ENCODE assay signal across 14 cellular contexts in genomic region chr1:55727010-55727409, GRCh38.
DNase-seq lines count a peak whose midpoint lies in the region; ATAC-seq and TF ChIP-seq lines count a peak whose summit lies in the region.
"Had no signal": no experiment of that assay in that cellular context is flagged by ENCODE, and none has a peak within 500 bp of the region (broad histone marks: within the 10 kb centered on the region; RNA-seq: fewer than 3 reads in every experiment).

No MANE protein-coding gene starts in this region.

- no peaks in the 10 kb centered on the region for H4K20me1 ChIP-seq in OCI-LY7 (ENCODE audit: insufficient read depth, low read length)

- H3K27me3 Mint-ChIP-seq in HFFc6 (ENCODE audit: insufficient read depth): no peaks in the 10 kb centered on the region
- H3K27me3 Mint-ChIP-seq: activated T-cell treated with anti-CD3 and anti-CD28 coated beads, Interleukin-2, amount 50 U/mL, for 24 hours had no signal

- no peaks in the 10 kb centered on the region for H3K79me2 ChIP-seq in OCI-LY7 (ENCODE audit: insufficient read depth, low read depth, low read length)

- intact Hi-C loops in upper lobe of right lung (cut with DNase I): no loop called here
- intact Hi-C loops in OCI-LY7 (cut with micrococcal nuclease; ENCODE audit: unreplicated experiment): no loop called here

- H3K4me3 ChIP-seq in fibroblast of the aortic adventitia (ENCODE audit: low read depth, low read length): no peak overlapping the region
- no peak overlapping the region for H3K4me3 ChIP-seq in upper lobe of right lung
- no peak overlapping the region for H3K4me3 ChIP-seq in OCI-LY7 (ENCODE audit: low read depth, low read length, poor library complexity, severe bottlenecking)
- H3K4me3 ChIP-seq: adrenal gland, thoracic aorta had no signal

- H2AFZ ChIP-seq in OCI-LY7 (ENCODE audit: low read length): no peak overlapping the region

- BruUV-seq in OCI-LY7 (replicated peaks; lab: Mats Ljungman, UMichigan): no TSS peak

- H3K27ac ChIP-seq in upper lobe of right lung: no peak overlapping the region
- H3K27ac ChIP-seq in OCI-LY7 (ENCODE audit: low read depth, low read length, poor library complexity, severe bottlenecking): no peak overlapping the region
- H3K27ac ChIP-seq: adrenal gland, neutrophil, thoracic aorta had no signal

- POLR2A ChIA-PET in OCI-LY7 (lab: Charles Lee): interaction anchor here (1.4 kb wide), 1 partner anchor 30 kb away, joined by 3 read pairs; no protein-coding TSS in a partner anchor

- no peaks in the 10 kb centered on the region for H3K27me3 ChIP-seq in upper lobe of right lung
- H3K27me3 ChIP-seq: adrenal gland, neutrophil had no signal

- TF ChIP-seq CTCF in HFFc6 (IDR thresholded peaks at IDR 0.05) (no peak), fibroblast of the aortic adventitia (IDR thresholded peaks at IDR 0.05; ENCODE audit: insufficient read depth, low read length) (no peak), upper lobe of right lung (IDR thresholded peaks at IDR 0.05) (no peak), OCI-LY7 (conservative IDR thresholded peaks at IDR 0.05; ENCODE audit: low read length) (no peak)

- ATAC-seq in SK-N-SH treated with all-trans-retinoic acid at 6 μM for 48 hours (peak; percentile 77), upper lobe of right lung (peak; percentile 43), GM18517 (IDR thresholded peaks at IDR 0.05; ENCODE audit: unreplicated experiment) (no peak), HG03196 (IDR thresholded peaks at IDR 0.05; ENCODE audit: unreplicated experiment) (no peak)

- no peaks in the 10 kb centered on the region for H3K9me3 ChIP-seq in upper lobe of right lung
- H3K9me3 ChIP-seq in OCI-LY7 (ENCODE audit: low read length): no peaks in the 10 kb centered on the region
- H3K9me3 ChIP-seq: adrenal gland, neutrophil, thoracic aorta had no signal

- CTCF ChIA-PET in OCI-LY7 (lab: Charles Lee; ENCODE audit: unreplicated experiment): no interaction called here

- no peaks in the 10 kb centered on the region for H3K4me1 ChIP-seq in upper lobe of right lung
- no peaks in the 10 kb centered on the region for H3K4me1 ChIP-seq in OCI-LY7 (ENCODE audit: insufficient read depth, low read length, poor library complexity, severe bottlenecking)
- H3K4me1 ChIP-seq: adrenal gland had no signal

- H3K9me3 Mint-ChIP-seq in HFFc6: no peaks in the 10 kb centered on the region
- H3K9me3 Mint-ChIP-seq: activated T-cell treated with anti-CD3 and anti-CD28 coated beads, Interleukin-2, amount 50 U/mL, for 24 hours had no signal

- H3K27ac Mint-ChIP-seq in HFFc6: peak overlapping the region; percentile 56
- H3K27ac Mint-ChIP-seq: activated T-cell treated with anti-CD3 and anti-CD28 coated beads, Interleukin-2, amount 50 U/mL, for 24 hours had no signal

- H3K36me3 ChIP-seq in upper lobe of right lung (no peaks in the 10 kb centered on the region), OCI-LY7 (ENCODE audit: insufficient read depth, low read length) (no peaks in the 10 kb centered on the region)
- H3K36me3 ChIP-seq: adrenal gland, neutrophil, thoracic aorta had no signal

- no peaks in the 10 kb centered on the region for H3K9me2 ChIP-seq in OCI-LY7 (ENCODE audit: insufficient read depth, low read length)

- peaks cover 7% of the 10 kb centered on the region; the same call in 1 of the 2 replicates for H3K36me3 Mint-ChIP-seq in HFFc6 (ENCODE audit: low read depth)

- H3K4me3 Mint-ChIP-seq in HFFc6: peak overlapping the region; percentile 43
- H3K4me3 Mint-ChIP-seq: activated T-cell treated with anti-CD3 and anti-CD28 coated beads, Interleukin-2, amount 50 U/mL, for 24 hours had no signal

- peaks cover 60% of the 10 kb centered on the region for H3K4me1 Mint-ChIP-seq in HFFc6 (ENCODE audit: low read depth)

- DNase-seq in HFFc6: peak; percentile 55
- peak; percentile 94 for DNase-seq in fibroblast of the aortic adventitia (ENCODE audit: low read depth)
- no peak for DNase-seq in upper lobe of right lung
- no peak for DNase-seq in OCI-LY7 (ENCODE audit: low spot score)
- DNase-seq: activated CD4-positive, alpha-beta T cell treated with anti-CD3 and anti-CD28 coated beads for 1 hour; activated T-cell treated with anti-CD3 and anti-CD28 coated beads, Interleukin-2, amount 50 U/mL, for 24 hours; adrenal gland; KG1; NCI-H187 had no signal

- no peak overlapping the region for H3K4me2 ChIP-seq in OCI-LY7 (ENCODE audit: low read length)

TF ChIP-seq in SK-N-SH treated with all-trans-retinoic acid at 6 μM for 48 hours, 23 proteins besides CTCF, POLR2A, EP300 and RAD21:
- TF ChIP-seq ZFP3 (CRISPR knock-in tag; IDR thresholded peaks at IDR 0.05) (no peak), POU6F1 (CRISPR knock-in tag; IDR thresholded peaks at IDR 0.05; ENCODE audit: borderline replicate concordance, low read depth) (no peak), CSDC2 (CRISPR knock-in tag; IDR thresholded peaks at IDR 0.05) (no peak), ISL1 (CRISPR knock-in tag; IDR thresholded peaks at IDR 0.05) (no peak), SNAI2 (CRISPR knock-in tag; IDR thresholded peaks at IDR 0.05) (no peak), GLIS3 (CRISPR knock-in tag; IDR thresholded peaks at IDR 0.05) (no peak), ZNF8 (CRISPR knock-in tag; IDR thresholded peaks at IDR 0.05) (no peak)
- TF ChIP-seq, protein P1, sequence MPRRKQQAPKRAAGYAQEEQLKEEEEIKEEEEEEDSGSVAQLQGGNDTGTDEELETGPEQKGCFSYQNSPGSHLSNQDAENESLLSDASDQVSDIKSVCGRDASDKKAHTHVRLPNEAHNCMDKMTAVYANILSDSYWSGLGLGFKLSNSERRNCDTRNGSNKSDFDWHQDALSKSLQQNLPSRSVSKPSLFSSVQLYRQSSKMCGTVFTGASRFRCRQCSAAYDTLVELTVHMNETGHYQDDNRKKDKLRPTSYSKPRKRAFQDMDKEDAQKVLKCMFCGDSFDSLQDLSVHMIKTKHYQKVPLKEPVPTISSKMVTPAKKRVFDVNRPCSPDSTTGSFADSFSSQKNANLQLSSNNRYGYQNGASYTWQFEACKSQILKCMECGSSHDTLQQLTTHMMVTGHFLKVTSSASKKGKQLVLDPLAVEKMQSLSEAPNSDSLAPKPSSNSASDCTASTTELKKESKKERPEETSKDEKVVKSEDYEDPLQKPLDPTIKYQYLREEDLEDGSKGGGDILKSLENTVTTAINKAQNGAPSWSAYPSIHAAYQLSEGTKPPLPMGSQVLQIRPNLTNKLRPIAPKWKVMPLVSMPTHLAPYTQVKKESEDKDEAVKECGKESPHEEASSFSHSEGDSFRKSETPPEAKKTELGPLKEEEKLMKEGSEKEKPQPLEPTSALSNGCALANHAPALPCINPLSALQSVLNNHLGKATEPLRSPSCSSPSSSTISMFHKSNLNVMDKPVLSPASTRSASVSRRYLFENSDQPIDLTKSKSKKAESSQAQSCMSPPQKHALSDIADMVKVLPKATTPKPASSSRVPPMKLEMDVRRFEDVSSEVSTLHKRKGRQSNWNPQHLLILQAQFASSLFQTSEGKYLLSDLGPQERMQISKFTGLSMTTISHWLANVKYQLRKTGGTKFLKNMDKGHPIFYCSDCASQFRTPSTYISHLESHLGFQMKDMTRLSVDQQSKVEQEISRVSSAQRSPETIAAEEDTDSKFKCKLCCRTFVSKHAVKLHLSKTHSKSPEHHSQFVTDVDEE (CRISPR knock-in tag; IDR thresholded peaks at IDR 0.05): no peak
- TF ChIP-seq, protein P2, sequence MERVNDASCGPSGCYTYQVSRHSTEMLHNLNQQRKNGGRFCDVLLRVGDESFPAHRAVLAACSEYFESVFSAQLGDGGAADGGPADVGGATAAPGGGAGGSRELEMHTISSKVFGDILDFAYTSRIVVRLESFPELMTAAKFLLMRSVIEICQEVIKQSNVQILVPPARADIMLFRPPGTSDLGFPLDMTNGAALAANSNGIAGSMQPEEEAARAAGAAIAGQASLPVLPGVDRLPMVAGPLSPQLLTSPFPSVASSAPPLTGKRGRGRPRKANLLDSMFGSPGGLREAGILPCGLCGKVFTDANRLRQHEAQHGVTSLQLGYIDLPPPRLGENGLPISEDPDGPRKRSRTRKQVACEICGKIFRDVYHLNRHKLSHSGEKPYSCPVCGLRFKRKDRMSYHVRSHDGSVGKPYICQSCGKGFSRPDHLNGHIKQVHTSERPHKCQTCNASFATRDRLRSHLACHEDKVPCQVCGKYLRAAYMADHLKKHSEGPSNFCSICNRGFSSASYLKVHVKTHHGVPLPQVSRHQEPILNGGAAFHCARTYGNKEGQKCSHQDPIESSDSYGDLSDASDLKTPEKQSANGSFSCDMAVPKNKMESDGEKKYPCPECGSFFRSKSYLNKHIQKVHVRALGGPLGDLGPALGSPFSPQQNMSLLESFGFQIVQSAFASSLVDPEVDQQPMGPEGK (CRISPR knock-in tag; IDR thresholded peaks at IDR 0.05; ENCODE audit: borderline replicate concordance): no peak
TF ChIP-seq in SK-N-SH treated with all-trans-retinoic acid at 6 μM for 48 hours: peak in this region for 0.

Comparison
In these comparisons a context has a peak if more than half of its experiments do, and no peak if none do; other contexts are left out.
1. DNase-seq: peak in HFFc6 (single experiment) and fibroblast of the aortic adventitia (single experiment); none in upper lobe of right lung (single experiment) and OCI-LY7 (single experiment).
2. ATAC-seq: peak in SK-N-SH treated with all-trans-retinoic acid at 6 μM for 48 hours (single experiment) and upper lobe of right lung (single experiment); none in GM18517 (single experiment) and HG03196 (single experiment).